Comparison of ENCODE assay signal across 14 cellular contexts in the genomic region with DNA sequence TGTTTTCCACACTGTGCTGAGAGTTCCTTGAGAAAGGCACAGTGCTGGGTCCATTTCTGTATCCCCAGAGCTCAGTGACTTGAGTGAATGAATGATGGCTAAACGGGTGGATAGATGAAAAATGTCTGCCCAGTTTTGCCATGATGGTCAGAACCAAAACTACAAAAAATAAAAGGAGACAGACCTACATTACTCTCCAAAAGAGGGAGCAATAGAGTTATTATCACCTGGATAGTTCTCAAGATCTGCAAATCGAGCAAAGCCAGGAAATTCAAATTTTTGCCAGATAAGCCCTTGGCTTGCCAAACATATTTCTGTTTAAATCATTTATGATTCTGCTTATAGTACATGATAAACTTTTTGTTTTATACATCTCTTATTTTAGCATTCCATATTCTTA.
DNase-seq lines count a peak whose midpoint lies in the region; FAIRE-seq and TF ChIP-seq lines count a peak whose summit lies in the region.
"Had no signal": no experiment of that assay in that cellular context is flagged by ENCODE, and none has a peak within 500 bp of the region (broad histone marks: within the 10 kb centered on the region; RNA-seq: fewer than 3 reads in every experiment).

No MANE protein-coding gene starts in this region.

- H3K4me3 ChIP-seq in epithelial cell of esophagus (ENCODE audit: low read length), result no peak overlapping the region
- H3K4me3 ChIP-seq: gastrocnemius medialis, tibial artery had no signal

- DNase-seq in DMS153 treated with DMSO at 0.1 percent for 48 hours (lab: John Stamatoyannopoulos, UW; ENCODE audit: unreplicated experiment), result peak; percentile 6
- DNase-seq in DMS153 (lab: John Stamatoyannopoulos, UW), result no peak
- peak; percentile 5 for DNase-seq in NCI-H524 treated with DMSO at 0.1 percent for 48 hours (lab: John Stamatoyannopoulos, UW)
- peak; percentile 47 for DNase-seq in epithelial cell of esophagus (ENCODE audit: low read depth)
- no peak for DNase-seq in progenitor cell of endocrine pancreas (ENCODE audit: low spot score, unreplicated experiment)
- no peak for DNase-seq in GM12892 (ENCODE audit: insufficient read length)
- DNase-seq in medulla oblongata (ENCODE audit: extremely low spot score), result no peak
- no peak for DNase-seq in nucleus accumbens (lab: John Stamatoyannopoulos, UW)
- DNase-seq: activated CD8-positive, alpha-beta memory T cell treated with anti-CD3 and anti-CD28 coated beads for 24 hours; gastrocnemius medialis; NCI-H446 treated with DMSO at 0.1 percent for 48 hours; tibial artery had no signal

- H3K4me1 Mint-ChIP-seq in progenitor cell of endocrine pancreas (ENCODE audit: low read depth), result no peaks in the 10 kb centered on the region
- H3K4me1 Mint-ChIP-seq: nephron had no signal

- no peaks in the 10 kb centered on the region for H3K27me3 Mint-ChIP-seq in progenitor cell of endocrine pancreas

- TF ChIP-seq CTCF in epithelial cell of esophagus (IDR thresholded peaks at IDR 0.05; ENCODE audit: insufficient read depth, low read depth, low read length, missing control alignments) (peak; percentile 51), progenitor cell of endocrine pancreas (IDR thresholded peaks at IDR 0.05; ENCODE audit: unreplicated experiment) (peak; percentile 10)

- no peaks in the 10 kb centered on the region for H3K36me3 Mint-ChIP-seq in progenitor cell of endocrine pancreas (ENCODE audit: insufficient read depth)

- no peak for FAIRE-seq in GM12892 (lab: Jason Lieb, UNC)
- FAIRE-seq: A204.1 had no signal

- H3K9me3 Mint-ChIP-seq in progenitor cell of endocrine pancreas (ENCODE audit: low read depth), result no peaks in the 10 kb centered on the region

- no peak for TF ChIP-seq POLR2A in GM12892 (IDR thresholded peaks at IDR 0.05; ENCODE audit: low read depth, low read length)

- no peak overlapping the region for H3K4me3 Mint-ChIP-seq in progenitor cell of endocrine pancreas (ENCODE audit: low read depth)
- H3K4me3 Mint-ChIP-seq: nephron had no signal

- H3K27ac Mint-ChIP-seq in progenitor cell of endocrine pancreas, result no peak overlapping the region
- H3K27ac Mint-ChIP-seq: nephron had no signal

Comparison
In these comparisons a context has a peak if more than half of its experiments do, and no peak if none do; other contexts are left out.
1. DNase-seq: peak in DMS153 treated with DMSO at 0.1 percent for 48 hours (single experiment), NCI-H524 treated with DMSO at 0.1 percent for 48 hours (single experiment) and epithelial cell of esophagus (single experiment); none in DMS153 (single experiment), progenitor cell of endocrine pancreas (single experiment), GM12892 (single experiment), medulla oblongata (single experiment) and nucleus accumbens (0 of 56).